Comparison of ENCODE assay signal across 1 cellular context in genomic region chr10:97736902-97737769, GRCh38.
A peak's percentile ranks its signal among the peaks of the same experiment; 100 is the strongest.
TF ChIP-seq lines count a peak whose summit lies in the region.

TSS of gene ZFYVE27 (plus strand) at chr10:97737128. CDS start at chr10:97738478, 1,350 bp downstream.

TF ChIP-seq in HepG2, 621 proteins besides CTCF, POLR2A, EP300 and RAD21 (continued from another document and continues in another):
- TF ChIP-seq ZNF18 (CRISPR knock-in tag; IDR thresholded peaks at IDR 0.05; ENCODE audit: insufficient replicate concordance) (no peak), FOXC1 (CRISPR knock-in tag; IDR thresholded peaks at IDR 0.05; ENCODE audit: borderline replicate concordance) (peak; percentile 97), SOX5 (CRISPR knock-in tag; IDR thresholded peaks at IDR 0.05; ENCODE audit: borderline replicate concordance) (peak; percentile 65), NCOR1 (IDR thresholded peaks at IDR 0.05; ENCODE audit: borderline replicate concordance, low read length) (peak; percentile 75; the same call in 1 of the 2 replicates), SMARCE1 (IDR thresholded peaks at IDR 0.05; ENCODE audit: borderline replicate concordance) (no peak), ZNF891 (CRISPR knock-in tag; IDR thresholded peaks at IDR 0.05) (peak; percentile 99), ZGPAT (CRISPR knock-in tag; IDR thresholded peaks at IDR 0.05) (peak; percentile 90), ZNF644 (CRISPR knock-in tag; IDR thresholded peaks at IDR 0.05; ENCODE audit: low read depth) (no peak), ZNF75D (CRISPR knock-in tag; IDR thresholded peaks at IDR 0.05; ENCODE audit: borderline replicate concordance) (peak; percentile 97; the same call in 1 of the 2 replicates), IRX3 (CRISPR knock-in tag; IDR thresholded peaks at IDR 0.05; ENCODE audit: borderline replicate concordance, low read depth) (peak; percentile 100; the same call in 1 of the 2 replicates), NBN (conservative IDR thresholded peaks at IDR 0.05) (no peak), HHEX (CRISPR knock-in tag; IDR thresholded peaks at IDR 0.05) (no peak), RFX3 (CRISPR knock-in tag; IDR thresholded peaks at IDR 0.05) (0 out of 2 replicates have a peak, but pooled peaks have one; percentile 46), MTF2 (CRISPR knock-in tag; IDR thresholded peaks at IDR 0.05; ENCODE audit: borderline replicate concordance) (peak; percentile 81; the same call in 1 of the 2 replicates), ZNF770 (CRISPR knock-in tag; IDR thresholded peaks at IDR 0.05) (peak; percentile 59; the same call in 1 of the 2 replicates), FOXP1 (IDR thresholded peaks at IDR 0.05) (no peak), FOXP1 (CRISPR knock-in tag; IDR thresholded peaks at IDR 0.05) (no peak), ZFP62 (CRISPR knock-in tag; IDR thresholded peaks at IDR 0.05) (no peak), U2AF1 (optimal IDR thresholded peaks at IDR 0.05; ENCODE audit: low read depth, low read length) (no peak), SRF (IDR thresholded peaks at IDR 0.05; ENCODE audit: low read depth, low read length) (no peak), SATB2 (CRISPR knock-in tag; IDR thresholded peaks at IDR 0.05) (peak; percentile 95), PCBP1 (IDR thresholded peaks at IDR 0.05; ENCODE audit: borderline replicate concordance, low read depth, low read length) (no peak), ZNF251 (CRISPR knock-in tag; IDR thresholded peaks at IDR 0.05) (0 out of 2 replicates have a peak, but pooled peaks have one; percentile 62), MED1 (CRISPR knock-in tag; IDR thresholded peaks at IDR 0.05) (peak; percentile 66), ZXDC (CRISPR knock-in tag; IDR thresholded peaks at IDR 0.05) (peak; percentile 82), TERF1 (CRISPR knock-in tag; IDR thresholded peaks at IDR 0.05) (peak; percentile 97), ZNF746 (CRISPR knock-in tag; IDR thresholded peaks at IDR 0.05) (peak; percentile 95), CHD2 (IDR thresholded peaks at IDR 0.05; ENCODE audit: low read depth, low read length) (no peak), PRMT3 (CRISPR knock-in tag; IDR thresholded peaks at IDR 0.05; ENCODE audit: borderline replicate concordance, low read depth) (peak; percentile 91; the same call in 1 of the 2 replicates), ZBTB33 (CRISPR knock-in tag; IDR thresholded peaks at IDR 0.05) (peak; percentile 76), EHMT2 (IDR thresholded peaks at IDR 0.05; ENCODE audit: borderline replicate concordance, low read depth, low read length) (0 out of 2 replicates have a peak, but pooled peaks have one; percentile 20)
- TF ChIP-seq, protein P1, sequence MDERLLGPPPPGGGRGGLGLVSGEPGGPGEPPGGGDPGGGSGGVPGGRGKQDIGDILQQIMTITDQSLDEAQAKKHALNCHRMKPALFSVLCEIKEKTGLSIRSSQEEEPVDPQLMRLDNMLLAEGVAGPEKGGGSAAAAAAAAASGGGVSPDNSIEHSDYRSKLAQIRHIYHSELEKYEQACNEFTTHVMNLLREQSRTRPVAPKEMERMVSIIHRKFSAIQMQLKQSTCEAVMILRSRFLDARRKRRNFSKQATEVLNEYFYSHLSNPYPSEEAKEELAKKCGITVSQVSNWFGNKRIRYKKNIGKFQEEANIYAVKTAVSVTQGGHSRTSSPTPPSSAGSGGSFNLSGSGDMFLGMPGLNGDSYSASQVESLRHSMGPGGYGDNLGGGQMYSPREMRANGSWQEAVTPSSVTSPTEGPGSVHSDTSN (CRISPR knock-in tag; IDR thresholded peaks at IDR 0.05) = no peak
- TF ChIP-seq, protein P2, sequence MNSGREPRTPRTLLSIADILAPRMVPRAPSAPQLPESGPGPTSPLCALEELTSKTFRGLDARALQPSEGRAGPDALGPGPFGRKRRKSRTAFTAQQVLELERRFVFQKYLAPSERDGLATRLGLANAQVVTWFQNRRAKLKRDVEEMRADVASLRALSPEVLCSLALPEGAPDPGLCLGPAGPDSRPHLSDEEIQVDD (CRISPR knock-in tag; IDR thresholded peaks at IDR 0.05; ENCODE audit: borderline replicate concordance) = peak; percentile 97; the same call in 1 of the 2 replicates
- TF ChIP-seq, protein P3, sequence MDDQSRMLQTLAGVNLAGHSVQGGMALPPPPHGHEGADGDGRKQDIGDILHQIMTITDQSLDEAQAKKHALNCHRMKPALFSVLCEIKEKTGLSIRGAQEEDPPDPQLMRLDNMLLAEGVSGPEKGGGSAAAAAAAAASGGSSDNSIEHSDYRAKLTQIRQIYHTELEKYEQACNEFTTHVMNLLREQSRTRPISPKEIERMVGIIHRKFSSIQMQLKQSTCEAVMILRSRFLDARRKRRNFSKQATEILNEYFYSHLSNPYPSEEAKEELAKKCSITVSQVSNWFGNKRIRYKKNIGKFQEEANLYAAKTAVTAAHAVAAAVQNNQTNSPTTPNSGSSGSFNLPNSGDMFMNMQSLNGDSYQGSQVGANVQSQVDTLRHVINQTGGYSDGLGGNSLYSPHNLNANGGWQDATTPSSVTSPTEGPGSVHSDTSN (CRISPR knock-in tag; IDR thresholded peaks at IDR 0.05; ENCODE audit: borderline replicate concordance) = 0 out of 2 replicates have a peak, but pooled peaks have one; percentile 39
- TF ChIP-seq, protein P4, sequence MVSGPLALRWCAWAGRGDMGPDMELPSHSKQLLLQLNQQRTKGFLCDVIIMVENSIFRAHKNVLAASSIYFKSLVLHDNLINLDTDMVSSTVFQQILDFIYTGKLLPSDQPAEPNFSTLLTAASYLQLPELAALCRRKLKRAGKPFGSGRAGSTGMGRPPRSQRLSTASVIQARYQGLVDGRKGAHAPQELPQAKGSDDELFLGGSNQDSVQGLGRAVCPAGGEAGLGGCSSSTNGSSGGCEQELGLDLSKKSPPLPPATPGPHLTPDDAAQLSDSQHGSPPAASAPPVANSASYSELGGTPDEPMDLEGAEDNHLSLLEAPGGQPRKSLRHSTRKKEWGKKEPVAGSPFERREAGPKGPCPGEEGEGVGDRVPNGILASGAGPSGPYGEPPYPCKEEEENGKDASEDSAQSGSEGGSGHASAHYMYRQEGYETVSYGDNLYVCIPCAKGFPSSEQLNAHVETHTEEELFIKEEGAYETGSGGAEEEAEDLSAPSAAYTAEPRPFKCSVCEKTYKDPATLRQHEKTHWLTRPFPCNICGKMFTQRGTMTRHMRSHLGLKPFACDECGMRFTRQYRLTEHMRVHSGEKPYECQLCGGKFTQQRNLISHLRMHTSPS (CRISPR knock-in tag; IDR thresholded peaks at IDR 0.05; ENCODE audit: low read depth) = peak; percentile 73
- TF ChIP-seq, protein P5, sequence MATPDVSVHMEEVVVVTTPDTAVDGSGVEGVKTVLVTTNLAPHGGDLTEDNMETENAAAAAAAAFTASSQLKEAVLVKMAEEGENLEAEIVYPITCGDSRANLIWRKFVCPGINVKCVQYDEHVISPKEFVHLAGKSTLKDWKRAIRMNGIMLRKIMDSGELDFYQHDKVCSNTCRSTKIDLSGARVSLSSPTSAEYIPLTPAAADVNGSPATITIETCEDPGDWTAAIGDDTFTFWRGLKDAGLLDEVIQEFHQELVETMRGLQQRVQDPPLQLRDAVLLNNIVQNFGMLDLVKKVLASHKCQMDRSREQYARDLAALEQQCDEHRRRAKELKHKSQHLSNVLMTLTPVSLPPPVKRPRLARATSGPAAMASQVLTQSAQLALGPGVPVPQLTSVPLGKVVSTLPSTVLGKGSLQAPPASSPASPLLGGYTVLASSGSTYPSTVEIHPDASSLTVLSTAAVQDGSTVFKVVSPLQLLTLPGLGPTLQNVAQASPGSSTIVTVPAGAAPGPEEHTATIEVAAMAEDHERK (CRISPR knock-in tag; IDR thresholded peaks at IDR 0.05; ENCODE audit: low read depth) = peak; percentile 60
- TF ChIP-seq, protein P6, sequence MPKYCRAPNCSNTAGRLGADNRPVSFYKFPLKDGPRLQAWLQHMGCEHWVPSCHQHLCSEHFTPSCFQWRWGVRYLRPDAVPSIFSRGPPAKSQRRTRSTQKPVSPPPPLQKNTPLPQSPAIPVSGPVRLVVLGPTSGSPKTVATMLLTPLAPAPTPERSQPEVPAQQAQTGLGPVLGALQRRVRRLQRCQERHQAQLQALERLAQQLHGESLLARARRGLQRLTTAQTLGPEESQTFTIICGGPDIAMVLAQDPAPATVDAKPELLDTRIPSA (CRISPR knock-in tag; IDR thresholded peaks at IDR 0.05; ENCODE audit: borderline replicate concordance) = peak; percentile 81; the same call in 1 of the 2 replicates
- TF ChIP-seq, protein P7, sequence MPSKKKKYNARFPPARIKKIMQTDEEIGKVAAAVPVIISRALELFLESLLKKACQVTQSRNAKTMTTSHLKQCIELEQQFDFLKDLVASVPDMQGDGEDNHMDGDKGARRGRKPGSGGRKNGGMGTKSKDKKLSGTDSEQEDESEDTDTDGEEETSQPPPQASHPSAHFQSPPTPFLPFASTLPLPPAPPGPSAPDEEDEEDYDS (CRISPR knock-in tag; IDR thresholded peaks at IDR 0.05) = peak; percentile 93
